In the genomic region with DNA sequence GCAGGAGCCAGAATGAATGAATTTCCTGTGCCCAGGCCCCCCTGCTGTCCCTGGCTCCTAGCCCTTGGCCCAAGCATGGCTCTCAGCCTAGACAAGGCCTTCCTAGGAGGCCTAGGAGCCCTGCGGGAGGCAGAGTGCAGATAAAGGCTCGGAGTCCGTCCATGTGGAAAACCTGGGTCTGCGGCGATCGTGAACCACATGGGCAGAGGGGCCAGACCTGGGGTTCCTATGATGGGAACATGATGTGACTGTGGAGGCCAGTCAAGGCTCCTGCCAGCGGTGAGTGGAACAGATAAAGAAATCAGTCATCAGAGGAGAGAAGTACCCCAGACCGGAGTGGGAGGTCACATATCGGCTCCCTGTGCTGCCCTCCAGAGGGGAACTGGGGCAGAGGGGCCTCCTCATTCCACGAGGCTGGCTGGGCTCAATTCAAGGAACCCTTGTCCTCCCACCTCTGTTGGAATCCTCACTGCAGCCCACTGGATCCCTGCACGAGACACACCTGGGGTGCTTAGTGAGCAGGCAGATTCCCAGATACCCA, we compare ENCODE assay signal across 10 cellular contexts. TPM values are rescaled to one million over a fixed set of nuclear protein-coding genes. Genes with fewer than 3 reads are reported as not detected.
DNase-seq lines count a peak whose midpoint lies in the region; ATAC-seq and TF ChIP-seq lines count a peak whose summit lies in the region.
"Had no signal": no experiment of that assay in that cellular context is flagged by ENCODE, and none has a peak within 500 bp of the region (broad histone marks: within the 10 kb centered on the region; RNA-seq: fewer than 3 reads in every experiment).

No MANE protein-coding gene starts in this region.

- peaks cover 2% of the 10 kb centered on the region for H3K36me3 Mint-ChIP-seq in osteocyte (ENCODE audit: unreplicated experiment)
- H3K36me3 Mint-ChIP-seq: activated naive CD4-positive, alpha-beta T cell treated with anti-CD3 and anti-CD28 coated beads, Interleukin-2, amount 10 ng/mL, durations not matched to agents 7 days and 5 days had no signal

- TF ChIP-seq CTCF in GM12875 (IDR thresholded peaks at IDR 0.05; ENCODE audit: borderline replicate concordance, insufficient read depth, low read depth, low read length) (peak; percentile 43; the same call in 1 of the 2 replicates), osteocyte (IDR thresholded peaks at IDR 0.05) (peak; percentile 32)

- no peaks in the 10 kb centered on the region for H3K9me3 Mint-ChIP-seq in osteocyte (ENCODE audit: unreplicated experiment)
- H3K9me3 Mint-ChIP-seq: activated naive CD4-positive, alpha-beta T cell treated with anti-CD3 and anti-CD28 coated beads, Interleukin-2, amount 10 ng/mL, durations not matched to agents 7 days and 5 days had no signal

- H3K4me3 ChIP-seq in GM12875 (ENCODE audit: low read depth, low read length) = no peak overlapping the region
- H3K4me3 ChIP-seq: HAP-1 had no signal

- no peak overlapping the region for H3K4me3 Mint-ChIP-seq in osteocyte (ENCODE audit: unreplicated experiment)
- H3K4me3 Mint-ChIP-seq: activated naive CD4-positive, alpha-beta T cell treated with anti-CD3 and anti-CD28 coated beads, Interleukin-2, amount 10 ng/mL, durations not matched to agents 7 days and 5 days had no signal

- H3K27me3 Mint-ChIP-seq in osteocyte (ENCODE audit: unreplicated experiment) = peaks cover 16% of the 10 kb centered on the region

- DNase-seq in NCI-H82 treated with DMSO at 0.1 percent for 48 hours (lab: John Stamatoyannopoulos, UW; ENCODE audit: unreplicated experiment) = peak; percentile 62
- peak; percentile 72 for DNase-seq in ecto neural progenitor cell (ENCODE audit: low spot score)
- DNase-seq in osteocyte (ENCODE audit: extremely low spot score, unreplicated experiment) = no peak
- DNase-seq in glomerular visceral epithelial cell (ENCODE audit: extremely low spot score) = no peak
- DNase-seq in EL = no peak
- DNase-seq: activated CD4-positive, CD25-positive, alpha-beta regulatory T cell; activated naive CD4-positive, alpha-beta T cell treated with anti-CD3 and anti-CD28 coated beads, Interleukin-2, amount 10 ng/mL, durations not matched to agents 7 days and 5 days had no signal

- no peak for ATAC-seq in GM21528 (IDR thresholded peaks at IDR 0.05; ENCODE audit: low FRiP score, unreplicated experiment)

- no peak overlapping the region for H3K27ac Mint-ChIP-seq in osteocyte (ENCODE audit: unreplicated experiment)
- H3K27ac Mint-ChIP-seq: activated naive CD4-positive, alpha-beta T cell treated with anti-CD3 and anti-CD28 coated beads, Interleukin-2, amount 10 ng/mL, durations not matched to agents 7 days and 5 days had no signal

- peaks cover 11% of the 10 kb centered on the region for H3K4me1 Mint-ChIP-seq in osteocyte (ENCODE audit: unreplicated experiment)

RNA-seq across cellular contexts. Expression of a gene that starts 5.8 kb away (rescaled TPM):
- 14.6 and 14.7 TPM in 2 replicates for total RNA-seq in osteocyte

Comparison
In these comparisons a context has a peak if more than half of its experiments do, and no peak if none do; other contexts are left out.
1. DNase-seq: peak in NCI-H82 treated with DMSO at 0.1 percent for 48 hours (single experiment) and ecto neural progenitor cell (single experiment); none in osteocyte (single experiment), glomerular visceral epithelial cell (single experiment) and EL (single experiment).